Comparison of ENCODE assay signal across 22 cellular contexts in genomic region chr11:134206185-134206584, GRCh38.
"Had no signal": no experiment of that assay in that cellular context is flagged by ENCODE, and none has a peak within 500 bp of the region (broad histone marks: within the 10 kb centered on the region; RNA-seq: fewer than 3 reads in every experiment).

No MANE protein-coding gene starts in this region.

- DNase-seq: dermis blood vessel endothelial cell; dorsolateral prefrontal cortex; effector CD4-positive, alpha-beta T cell; effector memory CD4-positive, alpha-beta T cell; foreskin melanocyte; heart left ventricle; hypothalamus; immature natural killer cell; islet precursor cell; left cardiac atrium; left lung; left ventricle myocardium superior; lower lobe of right lung; mesendoderm; midbrain; naive thymus-derived CD4-positive, alpha-beta T cell had no signal

- H3K9me3 Mint-ChIP-seq: immature natural killer cell; naive thymus-derived CD4-positive, alpha-beta T cell had no signal

- H3K4me1 ChIP-seq: esophagus muscularis mucosa, gastroesophageal sphincter, heart left ventricle, left lung, lower lobe of right lung had no signal

- H3K4me3 ChIP-seq: coronary artery, dorsolateral prefrontal cortex, esophagus muscularis mucosa, gastroesophageal sphincter, heart left ventricle, hepatocyte, left lung, lower lobe of right lung had no signal

- H3K27me3 Mint-ChIP-seq: naive thymus-derived CD4-positive, alpha-beta T cell had no signal

- H3K4me3 Mint-ChIP-seq: immature natural killer cell; naive thymus-derived CD4-positive, alpha-beta T cell had no signal

- ATAC-seq: gastroesophageal sphincter; heart left ventricle; left cardiac atrium; left lung; left ventricle myocardium superior; lower lobe of right lung; naive thymus-derived CD4-positive, alpha-beta T cell had no signal

- H3K9me3 ChIP-seq: esophagus muscularis mucosa, gastroesophageal sphincter, heart left ventricle, left lung, lower lobe of right lung had no signal

- H3K27ac Mint-ChIP-seq: immature natural killer cell; naive thymus-derived CD4-positive, alpha-beta T cell had no signal

- H3K27me3 ChIP-seq: dorsolateral prefrontal cortex, esophagus muscularis mucosa, gastroesophageal sphincter, heart left ventricle, hepatocyte, left lung had no signal

- H3K4me1 Mint-ChIP-seq: immature natural killer cell had no signal

- FAIRE-seq: colon, endothelial cell of umbilical vein had no signal

- H3K27ac ChIP-seq: coronary artery, dorsolateral prefrontal cortex, esophagus muscularis mucosa, gastroesophageal sphincter, heart left ventricle, hepatocyte, left lung, lower lobe of right lung had no signal
